Comparison of ENCODE assay signal across 31 cellular contexts in genomic region chr7:140153666-140154161, GRCh38. TPM values are rescaled to one million over a fixed set of nuclear protein-coding genes. Genes with fewer than 3 reads are reported as not detected.
DNase-seq lines count a peak whose midpoint lies in the region; ATAC-seq and TF ChIP-seq lines count a peak whose summit lies in the region.
"Had no signal": no experiment of that assay in that cellular context is flagged by ENCODE, and none has a peak within 500 bp of the region (broad histone marks: within the 10 kb centered on the region; RNA-seq: fewer than 3 reads in every experiment).

No MANE protein-coding gene starts in this region.

- no peaks in the 10 kb centered on the region for H3K36me3 ChIP-seq in HEK293 (ENCODE audit: control insufficient read depth in 2 of 2, insufficient read depth in 1 of 2, low read length in 2 of 2)
- H3K36me3 ChIP-seq: cardiac muscle cell, colonic mucosa, SJCRH30, suprapubic skin, uterus had no signal

- H3K36me3 Mint-ChIP-seq in WTC11, result no peaks in the 10 kb centered on the region
- peaks cover 6% of the 10 kb centered on the region for H3K36me3 Mint-ChIP-seq in stimulated activated memory B cell treated with anti-CD40 and anti-IgM and Interleukin-4, amounts not matched to agents 10 μg/mL and 1 μg/mL and 100 μg/mL, for 72 hours
- peaks cover 19% of the 10 kb centered on the region for H3K36me3 Mint-ChIP-seq in activated CD8-positive, alpha-beta T cell treated with anti-CD3 and anti-CD28 coated beads for 36 hours (ENCODE audit: low read depth)
- H3K36me3 Mint-ChIP-seq: immature natural killer cell had no signal

- intact Hi-C loops in activated CD8-positive, alpha-beta T cell treated with anti-CD3 and anti-CD28 coated beads for 36 hours (cut with micrococcal nuclease), result no loop called here

- DNase-seq in NCI-H2029 treated with DMSO at 0.1 percent for 48 hours (lab: John Stamatoyannopoulos, UW), result peak; percentile 23
- no peak for DNase-seq in NCI-H2029 (lab: John Stamatoyannopoulos, UW)
- DNase-seq in WTC11 (ENCODE audit: low spot score), result no peak
- no peak for DNase-seq in stimulated activated naive CD4-positive, alpha-beta T cell (lab: John Stamatoyannopoulos, UW)
- DNase-seq in activated CD8-positive, alpha-beta T cell treated with anti-CD3 and anti-CD28 coated beads for 36 hours, result no peak
- no peak for DNase-seq in NCI-H82 (lab: John Stamatoyannopoulos, UW)
- DNase-seq: 8988T; activated CD8-positive, alpha-beta memory T cell treated with anti-CD3 and anti-CD28 coated beads, Interleukin-2, amount 10 ng/mL, durations not matched to agents 7 days and 5 days; activated gamma-delta T cell; activated naive CD8-positive, alpha-beta T cell treated with anti-CD3 and anti-CD28 coated beads, Interleukin-2, amount 10 ng/mL, durations not matched to agents 7 days and 5 days; activated T-cell treated with anti-CD3 and anti-CD28 coated beads, Interleukin-2, amount 50 U/mL, for 4 hours; Calu3; CD4-positive, CD25-positive, alpha-beta regulatory T cell; colonic mucosa; DMS79; effector CD4-positive, alpha-beta T cell; GDM1; immature natural killer cell; mammary epithelial cell; NCI-H1092; NCI-H187 treated with DMSO at 0.1 percent for 48 hours; NCI-H345; SJCRH30; uterus had no signal

- H3K4me3 ChIP-seq in HEK293 (ENCODE audit: low read depth, low read length), result no peak overlapping the region
- H3K4me3 ChIP-seq: cardiac muscle cell, colonic mucosa, SJCRH30, suprapubic skin, uterus had no signal

- H3K4me1 ChIP-seq in HEK293 (ENCODE audit: control insufficient read depth, insufficient read depth, low read length), result no peaks in the 10 kb centered on the region; the same call in 1 of the 2 replicates
- H3K4me1 ChIP-seq: colonic mucosa, SJCRH30, uterus had no signal

- POLR2A ChIA-PET in HEK293 (lab: Yijun Ruan, JAX) (no interaction called here), WTC11 (lab: Charles Lee) (no interaction called here)
- POLR2A ChIA-PET in activated CD8-positive, alpha-beta T cell treated with anti-CD3 and anti-CD28 coated beads for 36 hours (lab: Charles Lee), result interaction anchor here (1.6 kb wide), 1 partner anchor 12 kb away, joined by 5 read pairs; no protein-coding TSS in a partner anchor

- H3K4me3 Mint-ChIP-seq in WTC11, result no peak overlapping the region
- peak overlapping the region; percentile 66 for H3K4me3 Mint-ChIP-seq in stimulated activated memory B cell treated with anti-CD40 and anti-IgM and Interleukin-4, amounts not matched to agents 10 μg/mL and 1 μg/mL and 100 μg/mL, for 72 hours
- H3K4me3 Mint-ChIP-seq in activated CD8-positive, alpha-beta T cell treated with anti-CD3 and anti-CD28 coated beads for 36 hours, result no peak overlapping the region
- H3K4me3 Mint-ChIP-seq: activated CD8-positive, alpha-beta memory T cell treated with anti-CD3 and anti-CD28 coated beads, Interleukin-2, amount 10 ng/mL, durations not matched to agents 7 days and 5 days; activated naive CD8-positive, alpha-beta T cell treated with anti-CD3 and anti-CD28 coated beads, Interleukin-2, amount 10 ng/mL, durations not matched to agents 7 days and 5 days; activated T-cell treated with anti-CD3 and anti-CD28 coated beads, Interleukin-2, amount 50 U/mL, for 4 hours; CD4-positive, CD25-positive, alpha-beta regulatory T cell; immature natural killer cell; nephron; stimulated activated effector memory CD8-positive, alpha-beta T cell treated with anti-CD3 and anti-CD28 coated beads, Interleukin-12 subunit alpha, Interleukin-12 subunit beta, amount 100 ng/mL, for 72 hours had no signal

- H3K9me3 ChIP-seq in HEK293 (ENCODE audit: control insufficient read depth, insufficient read depth, low read depth, low read length), result no peaks in the 10 kb centered on the region
- H3K9me3 ChIP-seq: colonic mucosa, SJCRH30, suprapubic skin, uterus had no signal

- no peak for ATAC-seq in WTC11
- ATAC-seq in stimulated activated memory B cell treated with anti-CD40 and anti-IgM and Interleukin-4, amounts not matched to agents 10 μg/mL and 1 μg/mL and 100 μg/mL, for 72 hours, result peak; percentile 83
- no peak for ATAC-seq in activated CD8-positive, alpha-beta T cell treated with anti-CD3 and anti-CD28 coated beads for 36 hours
- ATAC-seq: activated CD8-positive, alpha-beta memory T cell treated with anti-CD3 and anti-CD28 coated beads, Interleukin-2, amount 10 ng/mL, durations not matched to agents 7 days and 5 days; activated T-cell treated with anti-CD3 and anti-CD28 coated beads, Interleukin-2, amount 50 U/mL, for 4 hours; HCT116; stimulated activated effector memory CD8-positive, alpha-beta T cell treated with anti-CD3 and anti-CD28 coated beads, Interleukin-12 subunit alpha, Interleukin-12 subunit beta, amount 100 ng/mL, for 72 hours had no signal

- peaks cover 19% of the 10 kb centered on the region for H3K4me1 Mint-ChIP-seq in WTC11
- peaks cover 65% of the 10 kb centered on the region for H3K4me1 Mint-ChIP-seq in stimulated activated memory B cell treated with anti-CD40 and anti-IgM and Interleukin-4, amounts not matched to agents 10 μg/mL and 1 μg/mL and 100 μg/mL, for 72 hours
- H3K4me1 Mint-ChIP-seq in activated CD8-positive, alpha-beta T cell treated with anti-CD3 and anti-CD28 coated beads for 36 hours (ENCODE audit: low read depth), result peaks cover 67% of the 10 kb centered on the region

- CTCF ChIA-PET in HEK293 (lab: Yijun Ruan, JAX) (interaction anchor here (0.7 kb wide), 1 partner anchor 16 kb away, joined by 3 read pairs; no protein-coding TSS in a partner anchor), WTC11 (lab: Charles Lee) (interaction anchor here (0.7 kb wide), 1 partner anchor 535 kb away, joined by 4 read pairs; no protein-coding TSS in a partner anchor)
- CTCF ChIA-PET in activated CD8-positive, alpha-beta T cell treated with anti-CD3 and anti-CD28 coated beads for 36 hours (lab: Charles Lee), result interaction anchor here (1.2 kb wide), 1 partner anchor 15 kb away, joined by 3 read pairs; no protein-coding TSS in a partner anchor

- peak overlapping the region; percentile 44; the same call in 1 of the 2 replicates for H3K27ac Mint-ChIP-seq in WTC11
- peak overlapping the region; percentile 50 for H3K27ac Mint-ChIP-seq in stimulated activated memory B cell treated with anti-CD40 and anti-IgM and Interleukin-4, amounts not matched to agents 10 μg/mL and 1 μg/mL and 100 μg/mL, for 72 hours
- no peak overlapping the region for H3K27ac Mint-ChIP-seq in activated CD8-positive, alpha-beta T cell treated with anti-CD3 and anti-CD28 coated beads for 36 hours
- H3K27ac Mint-ChIP-seq: activated CD8-positive, alpha-beta memory T cell treated with anti-CD3 and anti-CD28 coated beads, Interleukin-2, amount 10 ng/mL, durations not matched to agents 7 days and 5 days; activated naive CD8-positive, alpha-beta T cell treated with anti-CD3 and anti-CD28 coated beads, Interleukin-2, amount 10 ng/mL, durations not matched to agents 7 days and 5 days; CD4-positive, CD25-positive, alpha-beta regulatory T cell; immature natural killer cell; nephron; stimulated activated effector memory CD8-positive, alpha-beta T cell treated with anti-CD3 and anti-CD28 coated beads, Interleukin-12 subunit alpha, Interleukin-12 subunit beta, amount 100 ng/mL, for 72 hours had no signal

- no peak for TF ChIP-seq CTCF in HEK293 (tag by site-specific recombination; IDR thresholded peaks at IDR 0.05)
- no peak for TF ChIP-seq CTCF in WTC11 (IDR thresholded peaks at IDR 0.05)
- TF ChIP-seq CTCF in activated CD8-positive, alpha-beta T cell treated with anti-CD3 and anti-CD28 coated beads for 36 hours (IDR thresholded peaks at IDR 0.05), result no peak

- H3K9me3 Mint-ChIP-seq in WTC11, result no peaks in the 10 kb centered on the region
- no peaks in the 10 kb centered on the region for H3K9me3 Mint-ChIP-seq in stimulated activated memory B cell treated with anti-CD40 and anti-IgM and Interleukin-4, amounts not matched to agents 10 μg/mL and 1 μg/mL and 100 μg/mL, for 72 hours
- no peaks in the 10 kb centered on the region for H3K9me3 Mint-ChIP-seq in activated CD8-positive, alpha-beta T cell treated with anti-CD3 and anti-CD28 coated beads for 36 hours
- H3K9me3 Mint-ChIP-seq: activated T-cell treated with anti-CD3 and anti-CD28 coated beads, Interleukin-2, amount 50 U/mL, for 4 hours; CD4-positive, CD25-positive, alpha-beta regulatory T cell; immature natural killer cell; nephron; stimulated activated effector memory CD8-positive, alpha-beta T cell treated with anti-CD3 and anti-CD28 coated beads, Interleukin-12 subunit alpha, Interleukin-12 subunit beta, amount 100 ng/mL, for 72 hours had no signal

- H3K27ac ChIP-seq in HEK293 (ENCODE audit: extremely low read depth, low read depth, low read length), result no peak overlapping the region
- H3K27ac ChIP-seq: cardiac muscle cell, colonic mucosa, SJCRH30, suprapubic skin, uterus had no signal

- no peaks in the 10 kb centered on the region for H3K27me3 Mint-ChIP-seq in WTC11 (ENCODE audit: low read depth)
- H3K27me3 Mint-ChIP-seq in stimulated activated memory B cell treated with anti-CD40 and anti-IgM and Interleukin-4, amounts not matched to agents 10 μg/mL and 1 μg/mL and 100 μg/mL, for 72 hours, result no peaks in the 10 kb centered on the region
- H3K27me3 Mint-ChIP-seq in activated CD8-positive, alpha-beta T cell treated with anti-CD3 and anti-CD28 coated beads for 36 hours, result no peaks in the 10 kb centered on the region
- H3K27me3 Mint-ChIP-seq: activated CD8-positive, alpha-beta memory T cell treated with anti-CD3 and anti-CD28 coated beads, Interleukin-2, amount 10 ng/mL, durations not matched to agents 7 days and 5 days; activated naive CD8-positive, alpha-beta T cell treated with anti-CD3 and anti-CD28 coated beads, Interleukin-2, amount 10 ng/mL, durations not matched to agents 7 days and 5 days; CD4-positive, CD25-positive, alpha-beta regulatory T cell had no signal

TF ChIP-seq in HEK293, 187 proteins besides CTCF, POLR2A, EP300 and RAD21 (continues in another document):
- no peak for TF ChIP-seq ZNF544 (tag by site-specific recombination; IDR thresholded peaks at IDR 0.05)

TF ChIP-seq in WTC11, 78 proteins besides CTCF, POLR2A, EP300 and RAD21 (continues in another document):
- TF ChIP-seq ZMAT4 (CRISPR knock-in tag; IDR thresholded peaks at IDR 0.05), result no peak
- no peak for TF ChIP-seq TEAD4 (CRISPR knock-in tag; IDR thresholded peaks at IDR 0.05)

RNA-seq across cellular contexts. Expression of gene KDM7A, which starts 23.1 kb away (rescaled TPM):
- total RNA-seq in WTC11 (2021), result 11.4 to 12.4 TPM (median 12.2 TPM) in 3 replicates
- total RNA-seq in activated CD8-positive, alpha-beta T cell treated with anti-CD3 and anti-CD28 coated beads for 36 hours, result 10 to 100 TPM; 21.1 to 22.9 TPM
